ENCODE assay signal across 7 cellular contexts in genomic region chr11:95230054-95231034, GRCh38.
DNase-seq lines count a peak whose midpoint lies in the region; ATAC-seq lines count a peak whose summit lies in the region.

No MANE protein-coding gene starts in this region.

- H3K27me3 ChIP-seq in neuron (ENCODE audit: insufficient read depth, low read length), result no peaks in the 10 kb centered on the region

- H3K36me3 ChIP-seq in neuron (ENCODE audit: insufficient read depth, low read length), result no peaks in the 10 kb centered on the region

- H2AFZ ChIP-seq in neuron (ENCODE audit: low read depth, low read length), result peak overlapping the region; percentile 31

- peak; percentile 80 for DNase-seq in NCI-H526 treated with DMSO at 0.1 percent for 48 hours (lab: John Stamatoyannopoulos, UW)
- peak; percentile 6 for DNase-seq in activated gamma-delta T cell treated with anti-CD3 and anti-CD28 coated beads, Interleukin-2, amount 50 U/mL, for 16 hours (ENCODE audit: low read depth)
- DNase-seq in globus pallidus (ENCODE audit: low spot score), result peak; percentile 45

- H3K4me3 ChIP-seq in neuron (ENCODE audit: low read length), result peak overlapping the region; percentile 98

- no peaks in the 10 kb centered on the region for H3K9me3 ChIP-seq in neuron (ENCODE audit: low read length)

- H3K4me1 ChIP-seq in neuron (ENCODE audit: insufficient read depth, low read length), result peaks cover 17% of the 10 kb centered on the region

- peak; percentile 18 for ATAC-seq in GM18511 (IDR thresholded peaks at IDR 0.05; ENCODE audit: unreplicated experiment)
- peak; percentile 19 for ATAC-seq in HG02759 (IDR thresholded peaks at IDR 0.05; ENCODE audit: unreplicated experiment)
- ATAC-seq in GM18870 (IDR thresholded peaks at IDR 0.05; ENCODE audit: unreplicated experiment), result no peak

Comparison
In these comparisons a context has a peak if more than half of its experiments do, and no peak if none do; other contexts are left out.
1. DNase-seq: peak in every context shown above with its lines; median percentile 80 in NCI-H526 treated with DMSO at 0.1 percent for 48 hours; 45 in globus pallidus; 6 in activated gamma-delta T cell treated with anti-CD3 and anti-CD28 coated beads, Interleukin-2, amount 50 U/mL, for 16 hours.